11 cellular contexts compared by ENCODE assay signal in genomic region chr4:145735330-145735638, GRCh38. TPM values are rescaled to one million over a fixed set of nuclear protein-coding genes. Genes with fewer than 3 reads are reported as not detected.
DNase-seq lines count a peak whose midpoint lies in the region; ATAC-seq, FAIRE-seq and TF ChIP-seq lines count a peak whose summit lies in the region.
"Had no signal": no experiment of that assay in that cellular context is flagged by ENCODE, and none has a peak within 500 bp of the region (broad histone marks: within the 10 kb centered on the region; RNA-seq: fewer than 3 reads in every experiment).

No MANE protein-coding gene starts in this region.

- no peaks in the 10 kb centered on the region for H3K27me3 ChIP-seq in colonic mucosa
- no peaks in the 10 kb centered on the region for H3K27me3 ChIP-seq in muscle layer of colon (ENCODE audit: control insufficient read depth in 1 of 2, insufficient read depth in 2 of 2, low read length in 2 of 2)
- no peaks in the 10 kb centered on the region for H3K27me3 ChIP-seq in ovary

- CTCF ChIA-PET in A549 (lab: Yijun Ruan, JAX) = no interaction called here

- FAIRE-seq in A549 (lab: Jason Lieb, UNC) = no peak
- peak; percentile 86 for FAIRE-seq in HTR-8/SVneo (lab: Jason Lieb, UNC)

- H3K27ac ChIP-seq in A549 (peak overlapping the region; percentile 77 to 97), colonic mucosa (peak overlapping the region; percentile 87), muscle layer of colon (ENCODE audit: low read depth, low read length) (peak overlapping the region; percentile 91), ovary (peak overlapping the region in 1 of 2 donors; percentile 98)

- no peak for TF ChIP-seq RAD21 in A549 (conservative IDR thresholded peaks at IDR 0.05 in 1 of 2, IDR thresholded peaks at IDR 0.05 in 1 of 2)

- TF ChIP-seq EP300 in A549 (IDR thresholded peaks at IDR 0.05) (peak in 1 of 2 experiments; percentile 13; a peak in 1 of 5 replicates), ovary (IDR thresholded peaks at IDR 0.05) (no peak)

- TF ChIP-seq POLR2A in A549 (IDR thresholded peaks at IDR 0.05; ENCODE audit: low read length) (no peak), ovary (IDR thresholded peaks at IDR 0.05) (no peak)

- ATAC-seq in A549 = peak; percentile 57 to 66

- H3K4me3 ChIP-seq in A549 = no peak overlapping the region
- no peak overlapping the region for H3K4me3 ChIP-seq in colonic mucosa
- H3K4me3 ChIP-seq in muscle layer of colon (ENCODE audit: low read depth in 1 of 2, low read length in 2 of 2) = no peak overlapping the region
- no peak overlapping the region for H3K4me3 ChIP-seq in ovary

- no peak overlapping the region for H3K9ac ChIP-seq in colonic mucosa (ENCODE audit: low read depth in 2 of 2, low read length in 2 of 2)
- no peak overlapping the region for H3K9ac ChIP-seq in muscle layer of colon (ENCODE audit: low read length)

- TF ChIP-seq CTCF in A549 (IDR thresholded peaks at IDR 0.05) (no peak), colonic mucosa (IDR thresholded peaks at IDR 0.05) (no peak), ovary (IDR thresholded peaks at IDR 0.05) (no peak)

- DNase-seq in A549 (ENCODE audit: low read depth in 1 of 2, low spot score in 1 of 2) (peak; percentile 38 to 72), HTR-8/SVneo (ENCODE audit: insufficient read length, low spot score) (peak; percentile 80), colonic mucosa (no peak), OCI-M2 (lab: John Stamatoyannopoulos, UW; ENCODE audit: unreplicated experiment) (no peak), DMS79 (lab: John Stamatoyannopoulos, UW) (no peak), foreskin melanocyte (no peak), ovary (no peak)
- DNase-seq: activated naive CD4-positive, alpha-beta T cell; DND-41; naive B cell had no signal

- POLR2A ChIA-PET in A549 (lab: Yijun Ruan, JAX) = no interaction called here

- 16% methylated on average over 1 of the region's 1 CpG for WGBS in A549 (ENCODE audit: missing lambda C conversion rate)
- 30 to 48% (median 42%) methylated on average over 1 of the region's 1 CpG for WGBS in ovary, 3 donors

- H3K4me1 ChIP-seq in A549 (peaks cover 73% of the 10 kb centered on the region), colonic mucosa (peaks cover 10% of the 10 kb centered on the region), muscle layer of colon (ENCODE audit: insufficient read depth, low read length) (peaks cover 47% of the 10 kb centered on the region), ovary (ENCODE audit: insufficient read depth) (peaks cover 5% of the 10 kb centered on the region)

- peak overlapping the region; percentile 75 for H3K4me2 ChIP-seq in A549

- H3K36me3 ChIP-seq in colonic mucosa (no peaks in the 10 kb centered on the region), muscle layer of colon (ENCODE audit: insufficient read depth, low read length) (no peaks in the 10 kb centered on the region), ovary (no peaks in the 10 kb centered on the region)

- intact Hi-C loops in colonic mucosa (cut with DNase I) (loop anchor here (10.0 kb wide), 1 partner anchor 110 kb away; no protein-coding TSS in a partner anchor), ovary (cut with DNase I) (loop anchor here in 2 of 4 donors (5.0 to 10.0 kb wide), 2 partner anchors 200 to 563 kb away; partner anchors contain the start of gene ZNF827 (in 1 of the 2))

- no peaks in the 10 kb centered on the region for H3K9me3 ChIP-seq in A549
- no peaks in the 10 kb centered on the region for H3K9me3 ChIP-seq in colonic mucosa
- H3K9me3 ChIP-seq in muscle layer of colon (ENCODE audit: low read length) = no peaks in the 10 kb centered on the region
- no peaks in the 10 kb centered on the region for H3K9me3 ChIP-seq in ovary

TF ChIP-seq in A549, 52 proteins besides CTCF, POLR2A, EP300 and RAD21:
- TF ChIP-seq POLR2AphosphoS2 (conservative IDR thresholded peaks at IDR 0.05; ENCODE audit: low read length) = no peak
- TF ChIP-seq KDM1A (IDR thresholded peaks at IDR 0.05; ENCODE audit: low read depth) = no peak
- TF ChIP-seq TFCP2L1 (CRISPR knock-in tag; IDR thresholded peaks at IDR 0.05) = no peak
- TF ChIP-seq NFE2L2 (conservative IDR thresholded peaks at IDR 0.05; ENCODE audit: low read length) = no peak
- TF ChIP-seq MAZ (IDR thresholded peaks at IDR 0.05; ENCODE audit: borderline replicate concordance, low read depth, low read length) = no peak
- TF ChIP-seq SREBF2 (IDR thresholded peaks at IDR 0.05) = no peak
- TF ChIP-seq, protein P1, sequence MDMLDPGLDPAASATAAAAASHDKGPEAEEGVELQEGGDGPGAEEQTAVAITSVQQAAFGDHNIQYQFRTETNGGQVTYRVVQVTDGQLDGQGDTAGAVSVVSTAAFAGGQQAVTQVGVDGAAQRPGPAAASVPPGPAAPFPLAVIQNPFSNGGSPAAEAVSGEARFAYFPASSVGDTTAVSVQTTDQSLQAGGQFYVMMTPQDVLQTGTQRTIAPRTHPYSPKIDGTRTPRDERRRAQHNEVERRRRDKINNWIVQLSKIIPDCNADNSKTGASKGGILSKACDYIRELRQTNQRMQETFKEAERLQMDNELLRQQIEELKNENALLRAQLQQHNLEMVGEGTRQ (IDR thresholded peaks at IDR 0.05) = no peak
- TF ChIP-seq SMC3 (IDR thresholded peaks at IDR 0.05) = no peak
- no peak for TF ChIP-seq EHF (CRISPR knock-in tag; IDR thresholded peaks at IDR 0.05)
- TF ChIP-seq HOXB13 (CRISPR knock-in tag; IDR thresholded peaks at IDR 0.05; ENCODE audit: low read depth) = no peak
- TF ChIP-seq PHF8 (IDR thresholded peaks at IDR 0.05; ENCODE audit: borderline replicate concordance, low read depth) = no peak
- no peak for TF ChIP-seq ZSCAN20 (CRISPR knock-in tag; IDR thresholded peaks at IDR 0.05)
- no peak for TF ChIP-seq ELK1 (IDR thresholded peaks at IDR 0.05; ENCODE audit: low read depth, low read length)
- TF ChIP-seq BCL3 (IDR thresholded peaks at IDR 0.05) = no peak
- TF ChIP-seq HMGXB4 (CRISPR knock-in tag; IDR thresholded peaks at IDR 0.05; ENCODE audit: borderline replicate concordance) = no peak
- TF ChIP-seq FOSB (CRISPR knock-in tag; IDR thresholded peaks at IDR 0.05) = no peak
- peak; percentile 37; the same call in 1 of the 2 replicates for TF ChIP-seq GATA3 (IDR thresholded peaks at IDR 0.05; ENCODE audit: borderline replicate concordance)
- TF ChIP-seq HEYL (CRISPR knock-in tag; IDR thresholded peaks at IDR 0.05) = no peak
- no peak for TF ChIP-seq JUN (IDR thresholded peaks at IDR 0.05)
- TF ChIP-seq CEBPB (IDR thresholded peaks at IDR 0.05) = 0 out of 4 replicates have a peak, but pooled peaks of 1 of the 2 experiments have one; percentile 6
- no peak for TF ChIP-seq KDM5A (IDR thresholded peaks at IDR 0.05)
- no peak for TF ChIP-seq FOSL2 (IDR thresholded peaks at IDR 0.05)
- TF ChIP-seq FOSL2 (CRISPR knock-in tag; IDR thresholded peaks at IDR 0.05) = peak; percentile 46
- TF ChIP-seq MAFK (IDR thresholded peaks at IDR 0.05; ENCODE audit: partially characterized antibody) = no peak
- TF ChIP-seq CBX8 (IDR thresholded peaks at IDR 0.05) = no peak
- TF ChIP-seq TP53 (CRISPR knock-in tag; IDR thresholded peaks at IDR 0.05) = no peak
- TF ChIP-seq CHD2 (IDR thresholded peaks at IDR 0.05; ENCODE audit: low read length, partially characterized antibody) = no peak
- no peak for TF ChIP-seq ESRRA (IDR thresholded peaks at IDR 0.05; ENCODE audit: borderline replicate concordance, low read length)
TF ChIP-seq in A549: peak in this region for 3.

RNA-seq across cellular contexts. Expression of gene C4orf51, which starts 55.3 kb away (rescaled TPM):
- not detected in 2 replicates for polyA plus RNA-seq in A549 (2011; rRNA removed)
- not detected in 2 replicates for polyA plus RNA-seq in A549 (2012; cell fraction: cytosol; rRNA removed)
- polyA plus RNA-seq in A549 (2012; cell fraction: nucleus; rRNA removed) = not detected in 2 replicates
- not detected in 3 replicates for polyA plus RNA-seq in A549 (2017; fragmentation: RNase III; extraction: RNeasy Plus Mini Kit Qiagen cat#74134 plus additional on column Dnase treatment)
- not detected in 2 replicates for polyA minus RNA-seq in A549 (2011; rRNA and poly(A)+ RNA removed)
- not detected for total RNA-seq in colonic mucosa
- not detected for total RNA-seq in ovary
- not detected for polyA plus RNA-seq in ovary

Comparison
In these comparisons a context has a peak if more than half of its experiments do, and no peak if none do; other contexts are left out.
1. DNase-seq: peak in A549 (2 of 2) and HTR-8/SVneo (single experiment); none in colonic mucosa (single experiment), OCI-M2 (single experiment), DMS79 (single experiment), foreskin melanocyte (single experiment) and ovary (0 of 5).